22 cellular contexts compared by ENCODE assay signal in genomic region chr9:87546704-87547103, GRCh38. TPM values are rescaled to one million over a fixed set of nuclear protein-coding genes. Genes with fewer than 3 reads are reported as not detected.
DNase-seq lines count a peak whose midpoint lies in the region; ATAC-seq, FAIRE-seq and TF ChIP-seq lines count a peak whose summit lies in the region.
"Had no signal": no experiment of that assay in that cellular context is flagged by ENCODE, and none has a peak within 500 bp of the region (broad histone marks: within the 10 kb centered on the region; RNA-seq: fewer than 3 reads in every experiment).

No MANE protein-coding gene starts in this region.

- H3K36me3 ChIP-seq in astrocyte (ENCODE audit: insufficient read depth, low read length), result no peaks in the 10 kb centered on the region
- H3K36me3 ChIP-seq in sigmoid colon, result no peaks in the 10 kb centered on the region
- no peaks in the 10 kb centered on the region for H3K36me3 ChIP-seq in right atrium auricular region

- no peak overlapping the region for H3K4me2 ChIP-seq in H9 (ENCODE audit: insufficient read depth, insufficient read length, low read length)
- H3K4me2 ChIP-seq in astrocyte (ENCODE audit: low read length), result peak overlapping the region; percentile 12
- H3K4me2 ChIP-seq: SK-N-SH had no signal

- no peak overlapping the region for H4K91ac ChIP-seq in H9 (ENCODE audit: insufficient read length, low read depth, low read length)

- H3K4me3 ChIP-seq in astrocyte (ENCODE audit: insufficient read depth, low read depth, low read length) (no peak overlapping the region), fibroblast of mammary gland (ENCODE audit: control insufficient read depth, low read depth, low read length) (no peak overlapping the region), sigmoid colon (no peak overlapping the region), right atrium auricular region (no peak overlapping the region)
- H3K4me3 ChIP-seq: testis had no signal

- TF ChIP-seq EP300 in sigmoid colon (IDR thresholded peaks at IDR 0.05), result no peak

- H3K4ac ChIP-seq in H9 (ENCODE audit: low read depth, low read length), result no peak overlapping the region

- no peak for ATAC-seq in T-helper 17 cell
- no peak for ATAC-seq in GM19455 (IDR thresholded peaks at IDR 0.05; ENCODE audit: unreplicated experiment)
- ATAC-seq: PC-3 had no signal

- no peak overlapping the region for H3K18ac ChIP-seq in H9 (ENCODE audit: insufficient read length, low read depth, low read length)

- no peaks in the 10 kb centered on the region for H3K27me3 ChIP-seq in H9 (ENCODE audit: insufficient read depth, low read length)
- H3K27me3 ChIP-seq in astrocyte (ENCODE audit: insufficient read depth, low read length), result no peaks in the 10 kb centered on the region
- H3K27me3 ChIP-seq in sigmoid colon, result no peaks in the 10 kb centered on the region
- H3K27me3 ChIP-seq in right atrium auricular region, result no peaks in the 10 kb centered on the region
- H3K27me3 ChIP-seq: testis had no signal

- no peak for FAIRE-seq in astrocyte (lab: Jason Lieb, UNC)
- FAIRE-seq: D721Med, H1 had no signal

- H3K27ac ChIP-seq in H9 (ENCODE audit: insufficient read length, low read depth, low read length) (no peak overlapping the region), astrocyte (ENCODE audit: low read depth, low read length) (no peak overlapping the region), sigmoid colon (peak overlapping the region in 3 of 4 donors; percentile 50 to 81 (median 79)), right atrium auricular region (no peak overlapping the region)
- H3K27ac ChIP-seq: HL-60, testis had no signal

- peak overlapping the region in 2 of 3 experiments; percentile 31 to 81; a peak in 2 of 7 replicates for H3K27ac Mint-ChIP-seq in H9
- H3K27ac Mint-ChIP-seq in astrocyte (ENCODE audit: unreplicated experiment), result no peak overlapping the region
- no peak overlapping the region for H3K27ac Mint-ChIP-seq in T-helper 17 cell
- H3K27ac Mint-ChIP-seq: B cell had no signal

- H3K79me2 ChIP-seq in H9 (ENCODE audit: insufficient read depth, low read length), result peaks cover 8% of the 10 kb centered on the region
- no peaks in the 10 kb centered on the region for H3K79me2 ChIP-seq in astrocyte (ENCODE audit: insufficient read depth, low read length)

- H3K9me3 ChIP-seq in H9 (ENCODE audit: control insufficient read depth, low read depth, low read length) (no peaks in the 10 kb centered on the region), astrocyte (ENCODE audit: insufficient read depth, low read depth, low read length) (no peaks in the 10 kb centered on the region), sigmoid colon (no peaks in the 10 kb centered on the region), T-helper 17 cell (ENCODE audit: control insufficient read depth, low read length, poor library complexity, severe bottlenecking) (no peaks in the 10 kb centered on the region), right atrium auricular region (no peaks in the 10 kb centered on the region)
- H3K9me3 ChIP-seq: SK-N-SH, testis had no signal

- H2BK12ac ChIP-seq in H9 (ENCODE audit: insufficient read length, low read depth, low read length), result no peak overlapping the region

- H3K9me3 Mint-ChIP-seq in H9 (peaks cover 2% of the 10 kb centered on the region in 2 experiments; a peak in 1 of 5 replicates), astrocyte (ENCODE audit: unreplicated experiment) (no peaks in the 10 kb centered on the region)

- no peak overlapping the region for H3T11ph ChIP-seq in H9 (ENCODE audit: low read length)

- no peak overlapping the region for H4K5ac ChIP-seq in H9 (ENCODE audit: insufficient read length, low read depth, low read length)

- H2AK5ac ChIP-seq in H9 (ENCODE audit: insufficient read length, low read length), result no peak overlapping the region

- no CpG with 5 or more reads among the region's 7 CpGs for WGBS in H9 (ENCODE audit: extremely low coverage, insufficient read length, low lambda C conversion rate)
- 66 to 77% methylated on average over 7 of the region's 7 CpGs for WGBS in sigmoid colon, 2 donors

- TF ChIP-seq POLR2A in sigmoid colon (IDR thresholded peaks at IDR 0.05), result no peak

- H3K4me1 ChIP-seq in H9 (ENCODE audit: insufficient read depth, low read length), result peaks cover 5% of the 10 kb centered on the region
- H3K4me1 ChIP-seq in astrocyte (ENCODE audit: insufficient read depth, low read length), result peaks cover 22% of the 10 kb centered on the region
- peaks cover 0 to 54% (median 50%) of the 10 kb centered on the region in 4 donors for H3K4me1 ChIP-seq in sigmoid colon
- no peaks in the 10 kb centered on the region for H3K4me1 ChIP-seq in right atrium auricular region

- H3K9ac ChIP-seq in H9 (ENCODE audit: extremely low read depth, insufficient read length, low read length) (no peak overlapping the region), astrocyte (ENCODE audit: low read length) (no peak overlapping the region)
- H3K9ac ChIP-seq: SK-N-SH had no signal

- no peak overlapping the region for H2BK15ac ChIP-seq in H9 (ENCODE audit: low read depth, low read length)

- peaks cover 9% of the 10 kb centered on the region for H3K79me1 ChIP-seq in H9 (ENCODE audit: insufficient read depth, low read depth, low read length, poor library complexity, severe bottlenecking)

- DNase-seq in H9 (no peak), astrocyte (ENCODE audit: low read depth) (peak; percentile 34), fibroblast of mammary gland (ENCODE audit: low read depth) (peak; percentile 39), sigmoid colon (no peak), superior temporal gyrus (ENCODE audit: extremely low spot score) (no peak), T-helper 17 cell (no peak), right atrium auricular region (ENCODE audit: low spot score) (no peak)
- DNase-seq: activated naive CD4-positive, alpha-beta T cell; activated T-cell treated with anti-CD3 and anti-CD28 coated beads for 4 hours; dermis blood vessel endothelial cell; KBM-7; NCI-H1105 treated with DMSO at 0.1 percent for 48 hours; NCI-H748 treated with DMSO at 0.1 percent for 48 hours; PC-3; SK-N-SH; stimulated activated CD4-positive, alpha-beta T cell treated with anti-CD3 and anti-CD28 coated beads, Interleukin-4, amount 100 ng/mL, for 1 hour; testis had no signal

- no peaks in the 10 kb centered on the region for H3K27me3 Mint-ChIP-seq in H9 (ENCODE audit: low read depth)
- H3K27me3 Mint-ChIP-seq in astrocyte (ENCODE audit: low read depth, unreplicated experiment), result no peaks in the 10 kb centered on the region
- H3K27me3 Mint-ChIP-seq in T-helper 17 cell, result peaks cover 6% of the 10 kb centered on the region
- H3K27me3 Mint-ChIP-seq: B cell had no signal

- H3K4me1 Mint-ChIP-seq in H9 (peaks cover 25 to 26% of the 10 kb centered on the region in 2 experiments), astrocyte (ENCODE audit: low read depth, unreplicated experiment) (peaks cover 19% of the 10 kb centered on the region), T-helper 17 cell (no peaks in the 10 kb centered on the region)
- H3K4me1 Mint-ChIP-seq: B cell had no signal

- H4K8ac ChIP-seq in H9 (replicated peaks; ENCODE audit: insufficient read length, low read depth, low read length), result no peak overlapping the region

- no peak overlapping the region for H2AFZ ChIP-seq in H9 (ENCODE audit: low read length)
- H2AFZ ChIP-seq in astrocyte (ENCODE audit: low read depth, low read length), result no peak overlapping the region

- intact Hi-C loops in sigmoid colon (cut with DNase I), result no loop called here

- H3K4me3 Mint-ChIP-seq in H9 (no peak overlapping the region), astrocyte (ENCODE audit: unreplicated experiment) (no peak overlapping the region), T-helper 17 cell (no peak overlapping the region)
- H3K4me3 Mint-ChIP-seq: B cell had no signal

- no peaks in the 10 kb centered on the region for H4K20me1 ChIP-seq in H9 (ENCODE audit: control insufficient read depth, insufficient read depth, insufficient read length)
- peaks cover 4% of the 10 kb centered on the region for H4K20me1 ChIP-seq in astrocyte (ENCODE audit: insufficient read depth, low read length)

- no peak overlapping the region for H2BK5ac ChIP-seq in H9 (ENCODE audit: insufficient read length, low read length)

- no peak overlapping the region for H3K14ac ChIP-seq in H9 (ENCODE audit: insufficient read depth, low read length)

- H3K36me3 Mint-ChIP-seq in H9 (ENCODE audit: insufficient read depth in 1 of 3, low read depth in 3 of 3) (peaks cover 17 to 19% (median 17%) of the 10 kb centered on the region in 3 experiments), astrocyte (ENCODE audit: low read depth, unreplicated experiment) (peaks cover 6% of the 10 kb centered on the region), T-helper 17 cell (ENCODE audit: low read depth) (no peaks in the 10 kb centered on the region)

- no peak for TF ChIP-seq CTCF in H9 (conservative IDR thresholded peaks at IDR 0.05)
- no peak for TF ChIP-seq CTCF in astrocyte (IDR thresholded peaks at IDR 0.05; ENCODE audit: insufficient read depth, low read depth, low read length)
- TF ChIP-seq CTCF in fibroblast of mammary gland (conservative IDR thresholded peaks at IDR 0.05; ENCODE audit: control insufficient read depth, insufficient read depth, low read depth, low read length), result no peak
- TF ChIP-seq CTCF in sigmoid colon (IDR thresholded peaks at IDR 0.05), result no peak
- TF ChIP-seq CTCF in right atrium auricular region (IDR thresholded peaks at IDR 0.05), result no peak

- H3K23me2 ChIP-seq in H9 (ENCODE audit: insufficient read length, low read depth, low read length, poor library complexity, severe bottlenecking), result no peaks in the 10 kb centered on the region

- no peak overlapping the region for H3K56ac ChIP-seq in H9 (ENCODE audit: insufficient read length, low read depth, low read length)

- no peak overlapping the region for H2BK120ac ChIP-seq in H9 (ENCODE audit: low read depth, low read length, poor library complexity, severe bottlenecking)

- no peak overlapping the region for H2BK20ac ChIP-seq in H9 (ENCODE audit: low read depth, low read length, poor library complexity, severe bottlenecking)

- no peak overlapping the region for H3K23ac ChIP-seq in H9 (ENCODE audit: insufficient read length, low read depth, low read length)

RNA-seq across cellular contexts. Expression of gene DAPK1, which starts 49.0 kb away (rescaled TPM):
- total RNA-seq in H9 (2021) (78.3 and 79.4 TPM in 2 replicates), astrocyte (31.1 and 35.1 TPM in 2 replicates), sigmoid colon (10 to 100 TPM; 78.1 to 92.5 (median 84.4) TPM), T-helper 17 cell (1 to 10 TPM; 1.7 to 3.2 TPM), right atrium auricular region (10 to 100 TPM; 10.1 to 23.0 TPM)
- polyA plus RNA-seq in sigmoid colon, result 1 to 10 TPM; 4.8 to 7.1 (median 5.5) TPM
- total RNA-seq: PC-3 had no signal

Comparison
In these comparisons a context has a peak if more than half of its experiments do, and no peak if none do; other contexts are left out.
1. DNase-seq: peak in astrocyte (single experiment) and fibroblast of mammary gland (single experiment); none in H9 (single experiment), sigmoid colon (single experiment), superior temporal gyrus (single experiment), T-helper 17 cell (0 of 3) and right atrium auricular region (single experiment).
2. H3K27ac ChIP-seq: peak in sigmoid colon (3 of 4); none in H9 (single experiment), astrocyte (single experiment) and right atrium auricular region (0 of 2).
3. H3K27ac Mint-ChIP-seq: peak in H9 (2 of 3); none in astrocyte (single experiment) and T-helper 17 cell (single experiment).